ENCODE assay signal across 8 cellular contexts in genomic region chr10:62054408-62054807, GRCh38.
DNase-seq lines count a peak whose midpoint lies in the region; ATAC-seq and TF ChIP-seq lines count a peak whose summit lies in the region.

No MANE protein-coding gene starts in this region.

- ATAC-seq in GM18502 (IDR thresholded peaks at IDR 0.05; ENCODE audit: poor library complexity, unreplicated experiment) (peak; percentile 45), HG02571 (IDR thresholded peaks at IDR 0.05; ENCODE audit: unreplicated experiment) (peak; percentile 42)
- ATAC-seq in activated naive CD8-positive, alpha-beta T cell treated with anti-CD3 and anti-CD28 coated beads, Interleukin-2, amount 50 U/mL, for 24 hours: no peak

- H3K4me1 ChIP-seq in sigmoid colon: peaks cover 0 to 83% (median 76%) of the 10 kb centered on the region in 4 donors

- intact Hi-C loops in sigmoid colon (cut with DNase I): loop anchor here (10.0 kb wide), 2 partner anchors 390 to 1240 kb away; partner anchors contain the start of gene CABCOCO1

- H3K9me3 ChIP-seq in sigmoid colon: no peaks in the 10 kb centered on the region

- H3K4me3 Mint-ChIP-seq in activated naive CD8-positive, alpha-beta T cell treated with anti-CD3 and anti-CD28 coated beads, Interleukin-2, amount 50 U/mL, for 24 hours: peak overlapping the region; percentile 57

- H3K36me3 Mint-ChIP-seq in activated naive CD8-positive, alpha-beta T cell treated with anti-CD3 and anti-CD28 coated beads, Interleukin-2, amount 50 U/mL, for 24 hours (ENCODE audit: low read depth): peaks cover 89% of the 10 kb centered on the region

- no peak for TF ChIP-seq CTCF in sigmoid colon (IDR thresholded peaks at IDR 0.05)

- H3K4me3 ChIP-seq in sigmoid colon: peak overlapping the region in 2 of 4 donors; percentile 5 to 6

- TF ChIP-seq EP300 in sigmoid colon (IDR thresholded peaks at IDR 0.05): no peak

- peaks cover 4 to 42% (median 9%) of the 10 kb centered on the region in 4 donors for H3K36me3 ChIP-seq in sigmoid colon

- no peak for TF ChIP-seq POLR2A in sigmoid colon (IDR thresholded peaks at IDR 0.05)

- H3K9me3 Mint-ChIP-seq in activated naive CD8-positive, alpha-beta T cell treated with anti-CD3 and anti-CD28 coated beads, Interleukin-2, amount 50 U/mL, for 24 hours: peaks cover 10% of the 10 kb centered on the region

- peak overlapping the region; percentile 67 to 95 (median 86) for H3K27ac ChIP-seq in sigmoid colon

- peaks cover 86% of the 10 kb centered on the region for H3K4me1 Mint-ChIP-seq in activated naive CD8-positive, alpha-beta T cell treated with anti-CD3 and anti-CD28 coated beads, Interleukin-2, amount 50 U/mL, for 24 hours

- no peaks in the 10 kb centered on the region for H3K27me3 ChIP-seq in sigmoid colon

- no peak for DNase-seq in activated naive CD8-positive, alpha-beta T cell treated with anti-CD3 and anti-CD28 coated beads, Interleukin-2, amount 50 U/mL, for 24 hours
- DNase-seq in sigmoid colon: no peak
- no peak for DNase-seq in iPS-NIHi7 (ENCODE audit: extremely low spot score)
- DNase-seq in stimulated activated CD4-positive, alpha-beta T cell treated with anti-CD3 and anti-CD28 coated beads, Interleukin-4, amount 100 ng/mL, for 24 hours: no peak
- no peak for DNase-seq in retina
- no peak for DNase-seq in DMS153 treated with DMSO at 0.1 percent for 48 hours (lab: John Stamatoyannopoulos, UW; ENCODE audit: unreplicated experiment)

- H3K27ac Mint-ChIP-seq in activated naive CD8-positive, alpha-beta T cell treated with anti-CD3 and anti-CD28 coated beads, Interleukin-2, amount 50 U/mL, for 24 hours: peak overlapping the region; percentile 90

- no peaks in the 10 kb centered on the region for H3K27me3 Mint-ChIP-seq in activated naive CD8-positive, alpha-beta T cell treated with anti-CD3 and anti-CD28 coated beads, Interleukin-2, amount 50 U/mL, for 24 hours
